In genomic region chr19:19191920-19192882, GRCh38 we compare ENCODE assay signal across 2 cellular contexts.
TF ChIP-seq lines count a peak whose summit lies in the region.

BORCS8 (minus strand) TSS chr19:19192152; CDS start chr19:19192117, 35 bp downstream.
RFXANK (plus strand) TSS chr19:19192258; CDS start chr19:19193947, 1,689 bp downstream.

TF ChIP-seq in IMR-90, 13 proteins besides CTCF, POLR2A, EP300 and RAD21:
- TF ChIP-seq SMC3 (IDR thresholded peaks at IDR 0.05; ENCODE audit: low read depth, low read length) (no peak), CHD1 (IDR thresholded peaks at IDR 0.05; ENCODE audit: low read depth, low read length) (peak; percentile 54; the same call in 1 of the 2 replicates), MAZ (IDR thresholded peaks at IDR 0.05; ENCODE audit: borderline replicate concordance, low read depth, low read length) (peak; percentile 82; the same call in 1 of the 2 replicates), RFX5 (IDR thresholded peaks at IDR 0.05; ENCODE audit: low read depth, low read length) (no peak), USF2 (IDR thresholded peaks at IDR 0.05; ENCODE audit: low read depth, low read length) (peak; percentile 13; the same call in 1 of the 2 replicates), MAFK (IDR thresholded peaks at IDR 0.05; ENCODE audit: low read depth, low read length) (no peak)

TF ChIP-seq in endothelial cell of umbilical vein, 7 proteins besides CTCF, POLR2A, EP300 and RAD21:
- TF ChIP-seq EZH2 (IDR thresholded peaks at IDR 0.05; ENCODE audit: borderline replicate concordance, low read depth, low read length, severe bottlenecking) (no peak), POLR2AphosphoS5 (IDR thresholded peaks at IDR 0.05; ENCODE audit: insufficient read depth, low read depth, low read length) (peak; percentile 72)
TF ChIP-seq in endothelial cell of umbilical vein: peak in this region for 1.
